ENCODE assay signal across 8 cellular contexts in the genomic region with DNA sequence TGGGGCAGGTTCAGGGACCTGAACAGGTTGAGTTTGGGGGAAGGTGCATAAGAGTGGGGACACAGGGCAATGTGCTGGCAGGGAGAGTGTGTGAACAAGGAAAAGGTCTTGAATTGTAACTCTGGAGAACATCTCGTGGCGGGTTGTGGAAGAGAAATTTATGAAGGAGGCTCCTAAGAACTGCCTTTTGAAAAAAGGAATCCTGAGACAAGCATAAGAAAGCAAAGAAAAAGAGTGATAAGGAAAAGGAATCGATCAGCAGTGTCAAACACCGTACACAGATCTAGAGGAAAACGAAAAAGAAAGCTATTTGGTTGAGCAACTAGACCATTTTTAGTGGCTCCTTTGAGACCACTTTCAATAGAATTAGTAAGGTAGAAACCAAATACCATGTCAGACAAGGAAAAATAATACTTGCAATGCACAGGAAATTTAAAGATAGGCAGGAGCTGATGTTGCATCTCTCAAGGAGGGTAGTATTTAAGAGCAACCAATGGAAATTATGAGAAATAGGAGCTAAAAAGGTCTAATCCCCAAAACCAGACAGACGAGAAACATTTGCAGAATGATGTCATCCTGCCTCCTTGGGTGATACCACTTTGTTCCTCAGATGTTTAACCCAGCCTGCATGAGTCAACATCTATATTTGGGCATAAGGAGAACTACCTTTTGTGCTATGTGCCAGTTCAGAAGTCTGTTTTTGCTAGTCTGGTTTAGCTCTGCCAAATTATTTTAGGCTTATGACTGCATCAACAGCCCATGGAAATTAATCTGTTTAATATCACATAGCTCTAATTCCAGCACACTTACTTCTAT.
DNase-seq lines count a peak whose midpoint lies in the region; ATAC-seq and TF ChIP-seq lines count a peak whose summit lies in the region.

No MANE protein-coding gene starts in this region.

- no peak for TF ChIP-seq CTCF in natural killer cell (IDR thresholded peaks at IDR 0.05)
- no peak for TF ChIP-seq CTCF in HEK293 (tag by site-specific recombination; IDR thresholded peaks at IDR 0.05)
- TF ChIP-seq CTCF in left ventricle myocardium inferior (IDR thresholded peaks at IDR 0.05; ENCODE audit: borderline replicate concordance), result no peak

- CTCF ChIA-PET in HEK293 (lab: Yijun Ruan, JAX), result interaction anchor here (0.6 to 1.6 kb wide), 2 partner anchors 126 to 127 kb away, joined by 4 to 5 read pairs; no protein-coding TSS in a partner anchor

- H3K9me3 Mint-ChIP-seq in natural killer cell treated with Interleukin-12 subunit alpha and Interleukin-12 subunit beta and Interleukin-15 and Interleukin-18, amount 100 ng/mL, for 72 hours, result no peaks in the 10 kb centered on the region
- no peaks in the 10 kb centered on the region for H3K9me3 Mint-ChIP-seq in natural killer cell
- H3K9me3 Mint-ChIP-seq in activated T-cell treated with anti-CD3 and anti-CD28 coated beads, Interleukin-2, amount 50 U/mL, for 72 hours, result no peaks in the 10 kb centered on the region
- no peaks in the 10 kb centered on the region for H3K9me3 Mint-ChIP-seq in stimulated activated naive B cell treated with anti-CD40 and anti-IgM and Interleukin-4, amounts not matched to agents 10 μg/mL and 1 μg/mL and 100 μg/mL, for 72 hours

- H3K4me3 ChIP-seq in HEK293 (ENCODE audit: low read depth, low read length) (peak overlapping the region; percentile 1), left ventricle myocardium inferior (no peak overlapping the region)

- H3K4me1 ChIP-seq in HEK293 (ENCODE audit: control insufficient read depth, insufficient read depth, low read length), result peaks cover 22% of the 10 kb centered on the region
- H3K4me1 ChIP-seq in left ventricle myocardium inferior, result peaks cover 21% of the 10 kb centered on the region

- intact Hi-C loops in natural killer cell (cut with micrococcal nuclease) (no loop called here), left ventricle myocardium inferior (cut with micrococcal nuclease) (no loop called here)

- no peaks in the 10 kb centered on the region for H3K36me3 Mint-ChIP-seq in natural killer cell treated with Interleukin-12 subunit alpha and Interleukin-12 subunit beta and Interleukin-15 and Interleukin-18, amount 100 ng/mL, for 72 hours
- no peaks in the 10 kb centered on the region for H3K36me3 Mint-ChIP-seq in natural killer cell
- H3K36me3 Mint-ChIP-seq in activated T-cell treated with anti-CD3 and anti-CD28 coated beads, Interleukin-2, amount 50 U/mL, for 72 hours (ENCODE audit: insufficient read depth in 2 of 2), result no peaks in the 10 kb centered on the region
- H3K36me3 Mint-ChIP-seq in stimulated activated naive B cell treated with anti-CD40 and anti-IgM and Interleukin-4, amounts not matched to agents 10 μg/mL and 1 μg/mL and 100 μg/mL, for 72 hours, result peaks cover 0 to 3% of the 10 kb centered on the region in 2 donors

- no peaks in the 10 kb centered on the region for H3K27me3 ChIP-seq in left ventricle myocardium inferior (ENCODE audit: low read depth)

- H3K4me3 Mint-ChIP-seq in natural killer cell treated with Interleukin-12 subunit alpha and Interleukin-12 subunit beta and Interleukin-15 and Interleukin-18, amount 100 ng/mL, for 72 hours, result peak overlapping the region; percentile 1
- H3K4me3 Mint-ChIP-seq in natural killer cell, result no peak overlapping the region
- H3K4me3 Mint-ChIP-seq in activated T-cell treated with anti-CD3 and anti-CD28 coated beads, Interleukin-2, amount 50 U/mL, for 72 hours, result peak overlapping the region; percentile 66 to 88
- H3K4me3 Mint-ChIP-seq in stimulated activated naive B cell treated with anti-CD40 and anti-IgM and Interleukin-4, amounts not matched to agents 10 μg/mL and 1 μg/mL and 100 μg/mL, for 72 hours, result peak overlapping the region; percentile 56 to 57

- H3K27ac Mint-ChIP-seq in natural killer cell treated with Interleukin-12 subunit alpha and Interleukin-12 subunit beta and Interleukin-15 and Interleukin-18, amount 100 ng/mL, for 72 hours, result no peak overlapping the region
- no peak overlapping the region for H3K27ac Mint-ChIP-seq in natural killer cell
- H3K27ac Mint-ChIP-seq in activated T-cell treated with anti-CD3 and anti-CD28 coated beads, Interleukin-2, amount 50 U/mL, for 72 hours, result peak overlapping the region; percentile 91
- H3K27ac Mint-ChIP-seq in stimulated activated naive B cell treated with anti-CD40 and anti-IgM and Interleukin-4, amounts not matched to agents 10 μg/mL and 1 μg/mL and 100 μg/mL, for 72 hours, result peak overlapping the region; percentile 94

- H3K36me3 ChIP-seq in HEK293 (ENCODE audit: control insufficient read depth in 2 of 2, insufficient read depth in 1 of 2, low read length in 2 of 2) (no peaks in the 10 kb centered on the region), left ventricle myocardium inferior (no peaks in the 10 kb centered on the region)

- H3K4me1 Mint-ChIP-seq in natural killer cell treated with Interleukin-12 subunit alpha and Interleukin-12 subunit beta and Interleukin-15 and Interleukin-18, amount 100 ng/mL, for 72 hours (ENCODE audit: low read depth in 2 of 2), result peaks cover 3 to 10% of the 10 kb centered on the region in 2 donors
- H3K4me1 Mint-ChIP-seq in natural killer cell, result no peaks in the 10 kb centered on the region
- H3K4me1 Mint-ChIP-seq in activated T-cell treated with anti-CD3 and anti-CD28 coated beads, Interleukin-2, amount 50 U/mL, for 72 hours (ENCODE audit: low read depth), result peaks cover 54% of the 10 kb centered on the region
- peaks cover 31 to 46% of the 10 kb centered on the region in 2 donors for H3K4me1 Mint-ChIP-seq in stimulated activated naive B cell treated with anti-CD40 and anti-IgM and Interleukin-4, amounts not matched to agents 10 μg/mL and 1 μg/mL and 100 μg/mL, for 72 hours

- H3K9me3 ChIP-seq in HEK293 (ENCODE audit: control insufficient read depth, insufficient read depth, low read depth, low read length) (no peaks in the 10 kb centered on the region), left ventricle myocardium inferior (replicated peaks) (no peaks in the 10 kb centered on the region)

- ATAC-seq in natural killer cell treated with Interleukin-12 subunit alpha and Interleukin-12 subunit beta and Interleukin-15 and Interleukin-18, amount 100 ng/mL, for 72 hours, result peak in 1 of 2 donors; percentile 74
- no peak for ATAC-seq in natural killer cell
- peak; percentile 94 to 95 for ATAC-seq in activated T-cell treated with anti-CD3 and anti-CD28 coated beads, Interleukin-2, amount 50 U/mL, for 72 hours (replicated peaks in 1 of 2)
- peak; percentile 94 to 96 for ATAC-seq in stimulated activated naive B cell treated with anti-CD40 and anti-IgM and Interleukin-4, amounts not matched to agents 10 μg/mL and 1 μg/mL and 100 μg/mL, for 72 hours (replicated peaks)

- H3K27me3 Mint-ChIP-seq in natural killer cell treated with Interleukin-12 subunit alpha and Interleukin-12 subunit beta and Interleukin-15 and Interleukin-18, amount 100 ng/mL, for 72 hours, result peaks cover 11 to 15% of the 10 kb centered on the region in 2 donors
- H3K27me3 Mint-ChIP-seq in natural killer cell (ENCODE audit: low read depth in 2 of 2), result peaks cover 5 to 6% of the 10 kb centered on the region in 2 donors
- no peaks in the 10 kb centered on the region for H3K27me3 Mint-ChIP-seq in activated T-cell treated with anti-CD3 and anti-CD28 coated beads, Interleukin-2, amount 50 U/mL, for 72 hours (ENCODE audit: low read depth)
- no peaks in the 10 kb centered on the region for H3K27me3 Mint-ChIP-seq in stimulated activated naive B cell treated with anti-CD40 and anti-IgM and Interleukin-4, amounts not matched to agents 10 μg/mL and 1 μg/mL and 100 μg/mL, for 72 hours

- POLR2A ChIA-PET in HEK293 (lab: Yijun Ruan, JAX), result interaction anchor here (0.5 to 1.9 kb wide), 13 partner anchors 11 to 600 kb away, joined by 3 to 9 read pairs (median 4); a partner anchor contains a TSS

- no peak for DNase-seq in natural killer cell treated with Interleukin-12 subunit alpha and Interleukin-12 subunit beta and Interleukin-15 and Interleukin-18, amount 100 ng/mL, for 72 hours (ENCODE audit: low spot score)
- DNase-seq in natural killer cell, result no peak
- DNase-seq in LHCN-M2 (ENCODE audit: low read depth), result peak; percentile 91
- peak; percentile 55 to 57 for DNase-seq in activated T-cell treated with anti-CD3 and anti-CD28 coated beads, Interleukin-2, amount 50 U/mL, for 72 hours
- no peak for DNase-seq in left ventricle myocardium inferior
- peak; percentile 68 for DNase-seq in stimulated activated naive B cell treated with anti-CD40 and anti-IgM and Interleukin-4, amounts not matched to agents 10 μg/mL and 1 μg/mL and 100 μg/mL, for 72 hours
- DNase-seq in NCI-H1417 treated with DMSO at 0.1 percent for 48 hours (lab: John Stamatoyannopoulos, UW), result no peak

- H3K27ac ChIP-seq in HEK293 (ENCODE audit: extremely low read depth, low read depth, low read length) (peak overlapping the region; percentile 33), left ventricle myocardium inferior (replicated peaks) (peak overlapping the region; percentile 78)

TF ChIP-seq in HEK293, 187 proteins besides CTCF, POLR2A, EP300 and RAD21 (continues in another document):
- no peak for TF ChIP-seq ZNF785 (tag by site-specific recombination; IDR thresholded peaks at IDR 0.05)
- TF ChIP-seq ZNF121 (tag by site-specific recombination; IDR thresholded peaks at IDR 0.05), result no peak
- TF ChIP-seq ZNF24 (tag by site-specific recombination; IDR thresholded peaks at IDR 0.05), result peak; percentile 64; the same call in 1 of the 2 replicates
- peak; percentile 66 for TF ChIP-seq MZF1 (tag by site-specific recombination; IDR thresholded peaks at IDR 0.05; ENCODE audit: borderline replicate concordance)
- TF ChIP-seq, protein P1, sequence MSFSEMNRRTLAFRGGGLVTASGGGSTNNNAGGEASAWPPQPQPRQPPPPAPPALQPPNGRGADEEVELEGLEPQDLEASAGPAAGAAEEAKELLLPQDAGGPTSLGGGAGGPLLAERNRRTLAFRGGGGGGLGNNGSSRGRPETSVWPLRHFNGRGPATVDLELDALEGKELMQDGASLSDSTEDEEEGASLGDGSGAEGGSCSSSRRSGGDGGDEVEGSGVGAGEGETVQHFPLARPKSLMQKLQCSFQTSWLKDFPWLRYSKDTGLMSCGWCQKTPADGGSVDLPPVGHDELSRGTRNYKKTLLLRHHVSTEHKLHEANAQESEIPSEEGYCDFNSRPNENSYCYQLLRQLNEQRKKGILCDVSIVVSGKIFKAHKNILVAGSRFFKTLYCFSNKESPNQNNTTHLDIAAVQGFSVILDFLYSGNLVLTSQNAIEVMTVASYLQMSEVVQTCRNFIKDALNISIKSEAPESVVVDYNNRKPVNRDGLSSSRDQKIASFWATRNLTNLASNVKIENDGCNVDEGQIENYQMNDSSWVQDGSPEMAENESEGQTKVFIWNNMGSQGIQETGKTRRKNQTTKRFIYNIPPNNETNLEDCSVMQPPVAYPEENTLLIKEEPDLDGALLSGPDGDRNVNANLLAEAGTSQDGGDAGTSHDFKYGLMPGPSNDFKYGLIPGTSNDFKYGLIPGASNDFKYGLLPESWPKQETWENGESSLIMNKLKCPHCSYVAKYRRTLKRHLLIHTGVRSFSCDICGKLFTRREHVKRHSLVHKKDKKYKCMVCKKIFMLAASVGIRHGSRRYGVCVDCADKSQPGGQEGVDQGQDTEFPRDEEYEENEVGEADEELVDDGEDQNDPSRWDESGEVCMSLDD (tag by site-specific recombination; IDR thresholded peaks at IDR 0.05), result 0 out of 2 replicates have a peak, but pooled peaks have one; percentile 51
- TF ChIP-seq ZNF510 (tag by site-specific recombination; IDR thresholded peaks at IDR 0.05; ENCODE audit: insufficient replicate concordance), result no peak

Comparison
In these comparisons a context has a peak if more than half of its experiments do, and no peak if none do; other contexts are left out.
1. ATAC-seq: peak in activated T-cell treated with anti-CD3 and anti-CD28 coated beads, Interleukin-2, amount 50 U/mL, for 72 hours (2 of 2) and stimulated activated naive B cell treated with anti-CD40 and anti-IgM and Interleukin-4, amounts not matched to agents 10 μg/mL and 1 μg/mL and 100 μg/mL, for 72 hours (2 of 2); none in natural killer cell (0 of 3).
2. DNase-seq: peak in LHCN-M2 (single experiment), activated T-cell treated with anti-CD3 and anti-CD28 coated beads, Interleukin-2, amount 50 U/mL, for 72 hours (2 of 2) and stimulated activated naive B cell treated with anti-CD40 and anti-IgM and Interleukin-4, amounts not matched to agents 10 μg/mL and 1 μg/mL and 100 μg/mL, for 72 hours (single experiment); none in natural killer cell treated with Interleukin-12 subunit alpha and Interleukin-12 subunit beta and Interleukin-15 and Interleukin-18, amount 100 ng/mL, for 72 hours (single experiment), natural killer cell (single experiment), left ventricle myocardium inferior (single experiment) and NCI-H1417 treated with DMSO at 0.1 percent for 48 hours (single experiment).
3. H3K27ac Mint-ChIP-seq: peak in activated T-cell treated with anti-CD3 and anti-CD28 coated beads, Interleukin-2, amount 50 U/mL, for 72 hours (single experiment) and stimulated activated naive B cell treated with anti-CD40 and anti-IgM and Interleukin-4, amounts not matched to agents 10 μg/mL and 1 μg/mL and 100 μg/mL, for 72 hours (single experiment); none in natural killer cell treated with Interleukin-12 subunit alpha and Interleukin-12 subunit beta and Interleukin-15 and Interleukin-18, amount 100 ng/mL, for 72 hours (0 of 2) and natural killer cell (0 of 2).